19 cellular contexts compared by ENCODE assay signal in genomic region chr2:43300222-43300621, GRCh38.
DNase-seq lines count a peak whose midpoint lies in the region; TF ChIP-seq lines count a peak whose summit lies in the region.
"Had no signal": no experiment of that assay in that cellular context is flagged by ENCODE, and none has a peak within 500 bp of the region (broad histone marks: within the 10 kb centered on the region; RNA-seq: fewer than 3 reads in every experiment).

No MANE protein-coding gene starts in this region.

- no peaks in the 10 kb centered on the region for H4K20me1 ChIP-seq in PC-9 (ENCODE audit: insufficient read depth)
- H4K20me1 ChIP-seq in mammary epithelial cell (ENCODE audit: insufficient read depth, low read length) = no peaks in the 10 kb centered on the region
- no peaks in the 10 kb centered on the region for H4K20me1 ChIP-seq in osteoblast (ENCODE audit: insufficient read depth, low read length)

- no peaks in the 10 kb centered on the region for H3K27me3 ChIP-seq in PC-9 (ENCODE audit: insufficient read depth, low read depth)
- no peaks in the 10 kb centered on the region for H3K27me3 ChIP-seq in mammary epithelial cell (ENCODE audit: insufficient read depth, low read length)
- no peaks in the 10 kb centered on the region for H3K27me3 ChIP-seq in osteoblast (ENCODE audit: insufficient read depth, low read length)
- H3K27me3 ChIP-seq in transverse colon = no peaks in the 10 kb centered on the region
- H3K27me3 ChIP-seq: upper lobe of right lung had no signal

- H3K79me2 ChIP-seq in PC-9 (ENCODE audit: low read depth) (no peaks in the 10 kb centered on the region), mammary epithelial cell (ENCODE audit: insufficient read depth, low read length) (no peaks in the 10 kb centered on the region), osteoblast (ENCODE audit: insufficient read depth, low read length) (no peaks in the 10 kb centered on the region)

- no peak overlapping the region for H3K9ac ChIP-seq in mammary epithelial cell (ENCODE audit: insufficient read depth, low read length)

- 100% methylated on average over 4 of the region's 4 CpGs for WGBS in mammary epithelial cell (ENCODE audit: low coverage, missing lambda C conversion rate)
- 91 to 100% methylated on average over 1 to 4 of the region's 4 CpGs for WGBS in transverse colon (ENCODE audit: low coverage in 1 of 2), 2 donors

- H3K4me2 ChIP-seq in PC-9 = 0 out of 2 replicates have a peak overlapping the region, but pooled peaks have one; percentile 1
- peak overlapping the region; percentile 71 for H3K4me2 ChIP-seq in mammary epithelial cell (ENCODE audit: insufficient read depth, low read depth, low read length)
- H3K4me2 ChIP-seq in osteoblast (ENCODE audit: insufficient read depth, low read length) = no peak overlapping the region

- H3K36me3 ChIP-seq in PC-9 (ENCODE audit: low read depth) = no peaks in the 10 kb centered on the region
- no peaks in the 10 kb centered on the region for H3K36me3 ChIP-seq in mammary epithelial cell (ENCODE audit: insufficient read depth, low read length)
- no peaks in the 10 kb centered on the region for H3K36me3 ChIP-seq in osteoblast (ENCODE audit: insufficient read depth, low read length)
- H3K36me3 ChIP-seq in transverse colon = no peaks in the 10 kb centered on the region
- H3K36me3 ChIP-seq: upper lobe of right lung had no signal

- TF ChIP-seq CTCF in PC-9 (conservative IDR thresholded peaks at IDR 0.05) = no peak
- no peak for TF ChIP-seq CTCF in mammary epithelial cell (conservative IDR thresholded peaks at IDR 0.05 in 1 of 2, IDR thresholded peaks at IDR 0.05 in 1 of 2; ENCODE audit: extremely low read depth in 1 of 2, insufficient read depth in 1 of 2, low read depth in 1 of 2, low read length in 2 of 2)
- TF ChIP-seq CTCF in osteoblast (IDR thresholded peaks at IDR 0.05; ENCODE audit: extremely low read depth, low read depth, low read length) = no peak
- TF ChIP-seq CTCF in transverse colon (IDR thresholded peaks at IDR 0.05) = no peak
- no peak for TF ChIP-seq CTCF in foreskin fibroblast (IDR thresholded peaks at IDR 0.05; ENCODE audit: low read depth, low read length)

- no peak for TF ChIP-seq POLR2A in transverse colon (IDR thresholded peaks at IDR 0.05)

- DNase-seq in PC-9 (peak in 1 of 2 experiments; percentile 31), mammary epithelial cell (no peak), osteoblast (ENCODE audit: insufficient read length, low spot score, missing footprints) (peak; percentile 47), transverse colon (no peak), NCI-H345 (lab: John Stamatoyannopoulos, UW) (no peak), foreskin fibroblast (no peak)
- no peak for DNase-seq in stimulated activated CD4-positive, alpha-beta T cell treated with anti-CD3 and anti-CD28 coated beads, Interleukin-2, amount 100 ng/mL, for 48 hours
- DNase-seq: activated CD4-positive, alpha-beta T cell treated with anti-CD3 and anti-CD28 coated beads for 36 hours; activated effector memory CD4-positive, alpha-beta T cell treated with Interleukin-2 at 50 U/mL for 16 hours; activated naive CD8-positive, alpha-beta T cell treated with anti-CD3 and anti-CD28 coated beads for 36 hours; activated T-cell treated with anti-CD3 and anti-CD28 coated beads for 4 hours; islet precursor cell; MV-4-11; NCI-H146; NCI-H446 treated with DMSO at 0.1 percent for 48 hours; nephron progenitor cell; T-helper 2 cell; upper lobe of right lung had no signal

- POLR2A ChIA-PET in PC-9 (lab: Charles Lee; ENCODE audit: unreplicated experiment) = no interaction called here

- no peak overlapping the region for H3K27ac ChIP-seq in PC-9
- no peak overlapping the region for H3K27ac ChIP-seq in mammary epithelial cell (ENCODE audit: insufficient read depth, low read depth, low read length)
- H3K27ac ChIP-seq in osteoblast (ENCODE audit: low read depth, low read length) = no peak overlapping the region
- H3K27ac ChIP-seq in transverse colon = peak overlapping the region in 3 of 4 donors; percentile 16 to 82 (median 17)
- H3K27ac ChIP-seq: upper lobe of right lung had no signal

- intact Hi-C loops in PC-9 (cut with micrococcal nuclease; ENCODE audit: unreplicated experiment) (no loop called here), mammary epithelial cell (cut with micrococcal nuclease) (no loop called here), transverse colon (cut with DNase I; ENCODE audit: low total_unique reads) (no loop called here)

- TF ChIP-seq EP300 in transverse colon (IDR thresholded peaks at IDR 0.05; ENCODE audit: low read depth) = no peak

- H3K9me2 ChIP-seq in PC-9 (ENCODE audit: insufficient read depth) = no peaks in the 10 kb centered on the region

- in situ Hi-C loops in mammary epithelial cell (cut with MboI; ENCODE audit: low sequenced_read_pairs in 2 of 2) = no loop called here
- in situ Hi-C loops in transverse colon (cut with MboI; ENCODE audit: low pct_ligation_motif_present in 1 of 4, low pct_unique_long_range_greater_than_20kb in 1 of 4, low sequenced_read_pairs in 3 of 4) = no loop called here

- H2AFZ ChIP-seq in PC-9 = no peak overlapping the region
- H2AFZ ChIP-seq in mammary epithelial cell (ENCODE audit: low read depth, low read length) = no peak overlapping the region
- no peak overlapping the region for H2AFZ ChIP-seq in osteoblast (ENCODE audit: low read length)

- H3K4me1 ChIP-seq in PC-9 (replicated peaks; ENCODE audit: insufficient read depth) = peaks cover 35% of the 10 kb centered on the region
- H3K4me1 ChIP-seq in mammary epithelial cell (ENCODE audit: insufficient read depth, low read length) = peaks cover 21% of the 10 kb centered on the region
- peaks cover 2% of the 10 kb centered on the region for H3K4me1 ChIP-seq in osteoblast (ENCODE audit: insufficient read depth, low read length)
- peaks cover 9 to 38% (median 13%) of the 10 kb centered on the region in 4 donors for H3K4me1 ChIP-seq in transverse colon

- H3K4me3 ChIP-seq in PC-9 = no peak overlapping the region
- H3K4me3 ChIP-seq in mammary epithelial cell (replicated peaks in 1 of 3; ENCODE audit: insufficient read depth in 1 of 3, low read depth in 2 of 3, low read length in 3 of 3) = no peak overlapping the region
- H3K4me3 ChIP-seq in osteoblast (ENCODE audit: insufficient read depth, low read length) = no peak overlapping the region
- no peak overlapping the region for H3K4me3 ChIP-seq in transverse colon
- no peak overlapping the region for H3K4me3 ChIP-seq in foreskin fibroblast (ENCODE audit: low read depth in 1 of 2, low read length in 2 of 2)
- H3K4me3 ChIP-seq: skin epidermis, upper lobe of right lung had no signal

- BruUV-seq in PC-9 (replicated peaks; lab: Mats Ljungman, UMichigan) = no TSS peak
- no TSS peak for BruUV-seq in mammary epithelial cell (replicated peaks; lab: Mats Ljungman, UMichigan)

- H3K9me3 ChIP-seq in PC-9 (ENCODE audit: insufficient read depth, low read depth) = no peaks in the 10 kb centered on the region
- H3K9me3 ChIP-seq in mammary epithelial cell (replicated peaks; ENCODE audit: insufficient read depth, low read length) = no peaks in the 10 kb centered on the region
- H3K9me3 ChIP-seq in osteoblast (ENCODE audit: low read depth, low read length) = no peaks in the 10 kb centered on the region
- no peaks in the 10 kb centered on the region for H3K9me3 ChIP-seq in transverse colon
- H3K9me3 ChIP-seq: upper lobe of right lung had no signal

- dilution Hi-C loops in mammary epithelial cell (cut with HindIII; ENCODE audit: low sequenced_read_pairs) = no loop called here

- peaks cover 20% of the 10 kb centered on the region; the same call in 1 of the 2 replicates for H3F3A ChIP-seq in PC-9 (ENCODE audit: insufficient read depth, low read depth)

- CTCF ChIA-PET in PC-9 (lab: Charles Lee) = interaction anchor here (0.6 kb wide), 1 partner anchor 354 kb away, joined by 4 read pairs; no protein-coding TSS in a partner anchor
- CTCF ChIA-PET in mammary epithelial cell (lab: Charles Lee; ENCODE audit: low non-redundant PET) = no interaction called here

Comparison
In these comparisons a context has a peak if more than half of its experiments do, and no peak if none do; other contexts are left out.
1. H3K27ac ChIP-seq: peak in transverse colon (3 of 4); none in PC-9 (single experiment), mammary epithelial cell (single experiment) and osteoblast (single experiment).